In genomic region chr7:25889765-25890164, GRCh38 we compare ENCODE assay signal across 17 cellular contexts.
DNase-seq lines count a peak whose midpoint lies in the region; ATAC-seq and TF ChIP-seq lines count a peak whose summit lies in the region.
"Had no signal": no experiment of that assay in that cellular context is flagged by ENCODE, and none has a peak within 500 bp of the region (broad histone marks: within the 10 kb centered on the region; RNA-seq: fewer than 3 reads in every experiment).

No MANE protein-coding gene starts in this region.

- H4K20me1 ChIP-seq in BLaER1 treated with 17β-estradiol and CSF1 and Interleukin-3, amounts not matched to agents 10 nM and 100 nM, result peaks cover 0 to 6% (median 2%) of the 10 kb centered on the region in 11 experiments; a peak in 9 of 22 replicates
- no peaks in the 10 kb centered on the region for H4K20me1 ChIP-seq in DOHH2 (ENCODE audit: control insufficient read depth, insufficient read depth, low read depth, low read length)
- no peaks in the 10 kb centered on the region for H4K20me1 ChIP-seq in OCI-LY1 (ENCODE audit: insufficient read depth, low read length)

- peaks cover 0 to 5% (median 0%) of the 10 kb centered on the region in 11 experiments; a peak in 1 of 22 replicates for H3K9me3 ChIP-seq in BLaER1 treated with 17β-estradiol and CSF1 and Interleukin-3, amounts not matched to agents 10 nM and 100 nM (replicated peaks in 1 of 11)
- H3K9me3 ChIP-seq in DOHH2 (ENCODE audit: control insufficient read depth, insufficient read depth, low read length) (no peaks in the 10 kb centered on the region), OCI-LY1 (ENCODE audit: low read length) (no peaks in the 10 kb centered on the region), right cardiac atrium (ENCODE audit: control insufficient read depth, low read length) (no peaks in the 10 kb centered on the region)
- H3K9me3 ChIP-seq: Caco-2 had no signal

- DNase-seq in right cardiac atrium, result no peak
- no peak for DNase-seq in stimulated activated CD4-positive, alpha-beta T cell treated with anti-CD3 and anti-CD28 coated beads, Interleukin-2, amount 100 ng/mL, for 48 hours
- DNase-seq in activated CD8-positive, alpha-beta memory T cell treated with anti-CD3 and anti-CD28 coated beads, Interleukin-2, amount 50 U/mL, for 48 hours, result no peak
- no peak for DNase-seq in activated naive CD4-positive, alpha-beta T cell treated with anti-CD3 and anti-CD28 coated beads, Interleukin-2, amount 10 ng/mL, durations not matched to agents 7 days and 5 days
- DNase-seq: Caco-2; CD4-positive, alpha-beta memory T cell; DMS 273 treated with DMSO at 0.1 percent for 48 hours; GF-D8; Kasumi-1; NCI-H1417; NCI-H187 treated with DMSO at 0.1 percent for 48 hours; NCI-H2107; NCI-H82; OCI-M1 had no signal

- no peaks in the 10 kb centered on the region for H3K36me3 ChIP-seq in BLaER1 treated with 17β-estradiol and CSF1 and Interleukin-3, amounts not matched to agents 10 nM and 100 nM
- H3K36me3 ChIP-seq in DOHH2 (ENCODE audit: control insufficient read depth, low read length), result no peaks in the 10 kb centered on the region
- H3K36me3 ChIP-seq in OCI-LY1 (ENCODE audit: insufficient read depth, low read length), result no peaks in the 10 kb centered on the region

- ATAC-seq in right cardiac atrium, result peak; percentile 52 to 79

- no peak overlapping the region for H3K9ac ChIP-seq in BLaER1 treated with 17β-estradiol and CSF1 and Interleukin-3, amounts not matched to agents 10 nM and 100 nM
- no peak overlapping the region; the same call in 1 of the 2 replicates for H3K9ac ChIP-seq in OCI-LY1 (ENCODE audit: low read length)

- CTCF ChIA-PET in activated naive CD4-positive, alpha-beta T cell treated with anti-CD3 and anti-CD28 coated beads, Interleukin-2, amount 10 ng/mL, durations not matched to agents 7 days and 5 days (lab: Charles Lee), result no interaction called here

- H3F3A ChIP-seq in DOHH2 (ENCODE audit: control insufficient read depth, insufficient read depth) (peaks cover 10% of the 10 kb centered on the region), OCI-LY1 (ENCODE audit: insufficient read depth, low read length) (no peaks in the 10 kb centered on the region)

- 0 out of 2 replicates have a peak overlapping the region, but pooled peaks have one; percentile 53 for H2AFZ ChIP-seq in OCI-LY1 (ENCODE audit: low read length)

- peak overlapping the region in 9 of 11 experiments; percentile 9 to 65 (median 57); a peak in 15 of 22 replicates for H3K4me2 ChIP-seq in BLaER1 treated with 17β-estradiol and CSF1 and Interleukin-3, amounts not matched to agents 10 nM and 100 nM
- peak overlapping the region; percentile 37 for H3K4me2 ChIP-seq in DOHH2 (ENCODE audit: low read length)
- H3K4me2 ChIP-seq in OCI-LY1 (ENCODE audit: low read length), result peak overlapping the region; percentile 27; the same call in 1 of the 2 replicates

- H3K27ac ChIP-seq in BLaER1 treated with 17β-estradiol and CSF1 and Interleukin-3, amounts not matched to agents 10 nM and 100 nM, result no peak overlapping the region
- no peak overlapping the region for H3K27ac ChIP-seq in DOHH2 (ENCODE audit: low read depth, low read length)
- H3K27ac ChIP-seq in OCI-LY1 (ENCODE audit: low read depth, low read length, poor library complexity, severe bottlenecking), result no peak overlapping the region
- no peak overlapping the region for H3K27ac ChIP-seq in right cardiac atrium (ENCODE audit: low read length)

- H3K27me3 Mint-ChIP-seq in activated naive CD4-positive, alpha-beta T cell treated with anti-CD3 and anti-CD28 coated beads, Interleukin-2, amount 10 ng/mL, durations not matched to agents 7 days and 5 days, result peaks cover 21% of the 10 kb centered on the region

- peaks cover 16 to 28% (median 22%) of the 10 kb centered on the region in 10 experiments for H3K4me1 ChIP-seq in BLaER1 treated with 17β-estradiol and CSF1 and Interleukin-3, amounts not matched to agents 10 nM and 100 nM
- H3K4me1 ChIP-seq in DOHH2 (ENCODE audit: control insufficient read depth, low read length), result peaks cover 32% of the 10 kb centered on the region
- peaks cover 39% of the 10 kb centered on the region for H3K4me1 ChIP-seq in OCI-LY1 (ENCODE audit: insufficient read depth, low read length, severe bottlenecking)
- H3K4me1 ChIP-seq in right cardiac atrium (ENCODE audit: control insufficient read depth, insufficient read depth, low read length), result no peaks in the 10 kb centered on the region

- no peak overlapping the region for H3K4me3 ChIP-seq in BLaER1 treated with 17β-estradiol and CSF1 and Interleukin-3, amounts not matched to agents 10 nM and 100 nM
- H3K4me3 ChIP-seq in DOHH2 (ENCODE audit: low read length) (no peak overlapping the region), OCI-LY1 (ENCODE audit: low read depth, low read length, poor library complexity, severe bottlenecking) (no peak overlapping the region), right cardiac atrium (ENCODE audit: low read length) (no peak overlapping the region)

- 19% methylated on average over 7 of the region's 7 CpGs for WGBS in right cardiac atrium

- H3K36me3 Mint-ChIP-seq in activated naive CD4-positive, alpha-beta T cell treated with anti-CD3 and anti-CD28 coated beads, Interleukin-2, amount 10 ng/mL, durations not matched to agents 7 days and 5 days, result no peaks in the 10 kb centered on the region

- intact Hi-C loops in right cardiac atrium (cut with DNase I), result loop anchor here in 3 of 4 donors (5.0 to 10.0 kb wide), 4 partner anchors 173 to 1275 kb away; partner anchors contain the start of gene HOXA9 (in 1 of the 3)

- no peaks in the 10 kb centered on the region for H3K9me2 ChIP-seq in DOHH2 (replicated peaks; ENCODE audit: control insufficient read depth, low read length)
- H3K9me2 ChIP-seq in OCI-LY1 (ENCODE audit: low read depth, low read length), result no peaks in the 10 kb centered on the region

- H3K27me3 ChIP-seq in BLaER1 treated with 17β-estradiol and CSF1 and Interleukin-3, amounts not matched to agents 10 nM and 100 nM, result peaks cover 0 to 40% (median 12%) of the 10 kb centered on the region in 11 experiments; a peak in 15 of 22 replicates
- H3K27me3 ChIP-seq in DOHH2 (ENCODE audit: control insufficient read depth, low read length) (no peaks in the 10 kb centered on the region; the same call in 1 of the 2 replicates), OCI-LY1 (ENCODE audit: insufficient read depth, low read length) (no peaks in the 10 kb centered on the region), right cardiac atrium (ENCODE audit: control insufficient read depth, insufficient read depth) (no peaks in the 10 kb centered on the region)

- H3K9me3 Mint-ChIP-seq in activated naive CD4-positive, alpha-beta T cell treated with anti-CD3 and anti-CD28 coated beads, Interleukin-2, amount 10 ng/mL, durations not matched to agents 7 days and 5 days, result peaks cover 7% of the 10 kb centered on the region

- no peak overlapping the region for H3K4me3 Mint-ChIP-seq in activated naive CD4-positive, alpha-beta T cell treated with anti-CD3 and anti-CD28 coated beads, Interleukin-2, amount 10 ng/mL, durations not matched to agents 7 days and 5 days
- H3K4me3 Mint-ChIP-seq: CD4-positive, alpha-beta memory T cell had no signal

- no peaks in the 10 kb centered on the region for H3K79me2 ChIP-seq in DOHH2 (ENCODE audit: control insufficient read depth, low read length)
- no peaks in the 10 kb centered on the region for H3K79me2 ChIP-seq in OCI-LY1 (ENCODE audit: insufficient read depth, low read length)

- TF ChIP-seq CTCF in DOHH2 (IDR thresholded peaks at IDR 0.05; ENCODE audit: low read depth, low read length, poor library complexity, severe bottlenecking), result no peak
- TF ChIP-seq CTCF in OCI-LY1 (IDR thresholded peaks at IDR 0.05; ENCODE audit: low read length), result no peak

- peaks cover 27% of the 10 kb centered on the region for H3K4me1 Mint-ChIP-seq in activated naive CD4-positive, alpha-beta T cell treated with anti-CD3 and anti-CD28 coated beads, Interleukin-2, amount 10 ng/mL, durations not matched to agents 7 days and 5 days

- H3K27ac Mint-ChIP-seq in activated naive CD4-positive, alpha-beta T cell treated with anti-CD3 and anti-CD28 coated beads, Interleukin-2, amount 10 ng/mL, durations not matched to agents 7 days and 5 days, result no peak overlapping the region
- H3K27ac Mint-ChIP-seq: CD4-positive, alpha-beta memory T cell had no signal
